15 cellular contexts compared by ENCODE assay signal in the genomic region with DNA sequence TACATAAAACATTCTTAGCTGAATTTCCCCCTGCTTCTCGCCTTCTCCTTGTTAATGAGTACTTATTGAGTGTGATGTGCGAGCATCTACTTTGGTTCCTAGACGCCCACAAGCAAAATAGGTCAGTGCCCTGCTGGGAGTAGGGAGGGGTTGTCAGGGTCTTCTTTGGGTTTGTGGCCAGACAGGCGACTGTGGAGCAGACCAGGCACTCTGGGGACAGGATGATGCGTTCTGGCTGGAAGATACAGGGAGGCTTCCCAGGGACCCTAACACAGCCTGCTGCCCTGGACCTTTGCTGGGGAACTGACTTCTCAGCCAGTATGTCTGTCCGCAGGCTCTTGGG.
DNase-seq lines count a peak whose midpoint lies in the region; ATAC-seq and TF ChIP-seq lines count a peak whose summit lies in the region.
"Had no signal": no experiment of that assay in that cellular context is flagged by ENCODE, and none has a peak within 500 bp of the region (broad histone marks: within the 10 kb centered on the region; RNA-seq: fewer than 3 reads in every experiment).

No MANE protein-coding gene starts in this region.

- H3K9me3 ChIP-seq in DND-41 (ENCODE audit: insufficient read depth, low read length, severe bottlenecking) (no peaks in the 10 kb centered on the region), SK-N-MC (ENCODE audit: low read depth, low read length) (no peaks in the 10 kb centered on the region), gastrocnemius medialis (no peaks in the 10 kb centered on the region), PC-9 (ENCODE audit: insufficient read depth, low read depth) (no peaks in the 10 kb centered on the region)

- H3K79me2 ChIP-seq in DND-41 (ENCODE audit: insufficient read depth, low read length) (peaks cover 66% of the 10 kb centered on the region), PC-9 (ENCODE audit: low read depth) (no peaks in the 10 kb centered on the region)

- H2AFZ ChIP-seq in DND-41 (ENCODE audit: low read depth, low read length) (peak overlapping the region; percentile 62; the same call in 1 of the 2 replicates), PC-9 (no peak overlapping the region)

- no peaks in the 10 kb centered on the region for H3K9me3 Mint-ChIP-seq in immature natural killer cell
- no peaks in the 10 kb centered on the region for H3K9me3 Mint-ChIP-seq in activated naive CD4-positive, alpha-beta T cell treated with anti-CD3 and anti-CD28 coated beads for 36 hours
- H3K9me3 Mint-ChIP-seq: activated naive CD8-positive, alpha-beta T cell treated with anti-CD3 and anti-CD28 coated beads, Interleukin-2, amount 50 U/mL, for 24 hours; activated T-cell treated with anti-CD3 and anti-CD28 coated beads, Interleukin-2, amount 50 U/mL, for 4 hours had no signal

- H4K20me1 ChIP-seq in DND-41 (ENCODE audit: insufficient read depth, low read length) (peaks cover 15% of the 10 kb centered on the region; the same call in 1 of the 2 replicates), PC-9 (ENCODE audit: insufficient read depth) (no peaks in the 10 kb centered on the region)

- no peak for ATAC-seq in DND-41 (ENCODE audit: insufficient read depth, low read depth)
- no peak for ATAC-seq in gastrocnemius medialis
- ATAC-seq: activated naive CD8-positive, alpha-beta T cell treated with anti-CD3 and anti-CD28 coated beads, Interleukin-2, amount 50 U/mL, for 24 hours; activated T-cell treated with anti-CD3 and anti-CD28 coated beads, Interleukin-2, amount 50 U/mL, for 4 hours had no signal

- H3K4me1 ChIP-seq in DND-41 (ENCODE audit: insufficient read depth, low read length) (peaks cover 30% of the 10 kb centered on the region), gastrocnemius medialis (peaks cover 17 to 19% of the 10 kb centered on the region in 2 donors), PC-9 (replicated peaks; ENCODE audit: insufficient read depth) (peaks cover 6% of the 10 kb centered on the region)

- DNase-seq in DND-41 (no peak), SK-N-MC (ENCODE audit: low read depth, low spot score) (no peak), immature natural killer cell (peak in 1 of 3 donors; percentile 3), gastrocnemius medialis (no peak), iPS-NIHi11 (ENCODE audit: low spot score) (no peak), PC-9 (no peak)
- DNase-seq in NK-92 treated with Interleukin-12 subunit alpha and Interleukin-12 subunit beta, amount 100 ng/mL, for 24 hours (lab: John Stamatoyannopoulos, UW) = no peak
- DNase-seq in activated naive CD4-positive, alpha-beta T cell treated with anti-CD3 and anti-CD28 coated beads for 36 hours = no peak
- DNase-seq: activated CD4-positive, alpha-beta T cell treated with anti-CD3 and anti-CD28 coated beads for 48 hours; activated naive CD8-positive, alpha-beta T cell treated with anti-CD3 and anti-CD28 coated beads, Interleukin-2, amount 50 U/mL, for 24 hours; activated T-cell treated with anti-CD3 and anti-CD28 coated beads, Interleukin-2, amount 50 U/mL, for 4 hours; cortex of kidney; NCI-H187; RPMI8226; T-helper 9 cell had no signal

- H3K9me2 ChIP-seq in PC-9 (ENCODE audit: insufficient read depth) = no peaks in the 10 kb centered on the region

- no peak for TF ChIP-seq POLR2A in gastrocnemius medialis (IDR thresholded peaks at IDR 0.05)

- H3K27ac Mint-ChIP-seq in immature natural killer cell = peak overlapping the region in 1 of 6 donors; percentile 56
- no peak overlapping the region for H3K27ac Mint-ChIP-seq in activated naive CD4-positive, alpha-beta T cell treated with anti-CD3 and anti-CD28 coated beads for 36 hours
- H3K27ac Mint-ChIP-seq: activated naive CD8-positive, alpha-beta T cell treated with anti-CD3 and anti-CD28 coated beads, Interleukin-2, amount 50 U/mL, for 24 hours had no signal

- CTCF ChIA-PET in activated naive CD4-positive, alpha-beta T cell treated with anti-CD3 and anti-CD28 coated beads for 36 hours (lab: Charles Lee) = no interaction called here
- CTCF ChIA-PET in PC-9 (lab: Charles Lee) = no interaction called here

- no peaks in the 10 kb centered on the region; the same call in 1 of the 2 replicates for H3F3A ChIP-seq in PC-9 (ENCODE audit: insufficient read depth, low read depth)

- H3K27me3 Mint-ChIP-seq in immature natural killer cell (ENCODE audit: low read depth in 3 of 3) = peaks cover 1 to 5% (median 1%) of the 10 kb centered on the region in 3 donors
- no peaks in the 10 kb centered on the region for H3K27me3 Mint-ChIP-seq in activated naive CD4-positive, alpha-beta T cell treated with anti-CD3 and anti-CD28 coated beads for 36 hours (ENCODE audit: low read depth)
- H3K27me3 Mint-ChIP-seq: activated naive CD8-positive, alpha-beta T cell treated with anti-CD3 and anti-CD28 coated beads, Interleukin-2, amount 50 U/mL, for 24 hours had no signal

- H3K4me3 Mint-ChIP-seq in immature natural killer cell = peak overlapping the region; percentile 52 to 74 (median 65)
- no peak overlapping the region for H3K4me3 Mint-ChIP-seq in activated naive CD4-positive, alpha-beta T cell treated with anti-CD3 and anti-CD28 coated beads for 36 hours
- H3K4me3 Mint-ChIP-seq: activated naive CD8-positive, alpha-beta T cell treated with anti-CD3 and anti-CD28 coated beads, Interleukin-2, amount 50 U/mL, for 24 hours; activated T-cell treated with anti-CD3 and anti-CD28 coated beads, Interleukin-2, amount 50 U/mL, for 4 hours had no signal

- peaks cover 28 to 37% of the 10 kb centered on the region in 2 donors for H3K4me1 Mint-ChIP-seq in immature natural killer cell
- peaks cover 9% of the 10 kb centered on the region for H3K4me1 Mint-ChIP-seq in activated naive CD4-positive, alpha-beta T cell treated with anti-CD3 and anti-CD28 coated beads for 36 hours (ENCODE audit: low read depth)

- H3K4me2 ChIP-seq in DND-41 (ENCODE audit: insufficient read depth, low read length) = peak overlapping the region; percentile 63
- H3K4me2 ChIP-seq in PC-9 = no peak overlapping the region

- H3K4me3 ChIP-seq in DND-41 (ENCODE audit: low read depth in 1 of 2, low read length in 2 of 2) (peak overlapping the region in 1 of 2 experiments; percentile 48; a peak in 1 of 4 replicates), SK-N-MC (peak overlapping the region; percentile 58; the same call in 1 of the 2 replicates), gastrocnemius medialis (peak overlapping the region in 2 of 4 donors; percentile 43 to 48), PC-9 (no peak overlapping the region)

- H3K27ac ChIP-seq in DND-41 (ENCODE audit: low read length) = peak overlapping the region; percentile 77
- no peak overlapping the region for H3K27ac ChIP-seq in SK-N-MC
- peak overlapping the region; percentile 16 to 34 (median 28) for H3K27ac ChIP-seq in gastrocnemius medialis
- H3K27ac ChIP-seq in PC-9 = no peak overlapping the region

- BruUV-seq in PC-9 (replicated peaks; lab: Mats Ljungman, UMichigan) = no TSS peak

- intact Hi-C loops in gastrocnemius medialis (cut with DNase I; ENCODE audit: low total_unique reads) = loop anchor here (10.0 kb wide), 2 partner anchors 50 to 190 kb away; no protein-coding TSS in a partner anchor
- intact Hi-C loops in activated naive CD4-positive, alpha-beta T cell treated with anti-CD3 and anti-CD28 coated beads for 36 hours (cut with micrococcal nuclease) = no loop called here
- intact Hi-C loops in PC-9 (cut with micrococcal nuclease; ENCODE audit: unreplicated experiment) = no loop called here

- no peak for TF ChIP-seq CTCF in DND-41 (IDR thresholded peaks at IDR 0.05; ENCODE audit: borderline replicate concordance, extremely low read depth, low read length, poor library complexity, severe bottlenecking)
- no peak for TF ChIP-seq CTCF in gastrocnemius medialis (IDR thresholded peaks at IDR 0.05 in 4 of 5, conservative IDR thresholded peaks at IDR 0.05 in 1 of 5)
- TF ChIP-seq CTCF in PC-9 (conservative IDR thresholded peaks at IDR 0.05) = no peak

- H3K27me3 ChIP-seq in DND-41 (ENCODE audit: insufficient read depth, low read length, poor library complexity) = no peaks in the 10 kb centered on the region
- no peaks in the 10 kb centered on the region for H3K27me3 ChIP-seq in gastrocnemius medialis
- no peaks in the 10 kb centered on the region for H3K27me3 ChIP-seq in PC-9 (ENCODE audit: insufficient read depth, low read depth)

- peaks cover 24% of the 10 kb centered on the region for H3K36me3 ChIP-seq in DND-41 (ENCODE audit: insufficient read depth, low read length)
- H3K36me3 ChIP-seq in SK-N-MC (ENCODE audit: insufficient read depth, low read length) = no peaks in the 10 kb centered on the region
- no peaks in the 10 kb centered on the region for H3K36me3 ChIP-seq in gastrocnemius medialis
- no peaks in the 10 kb centered on the region for H3K36me3 ChIP-seq in PC-9 (ENCODE audit: low read depth)

- in situ Hi-C loops in gastrocnemius medialis (cut with MboI; ENCODE audit: low sequenced_read_pairs in 4 of 4) = no loop called here

- peaks cover 0 to 4% (median 0%) of the 10 kb centered on the region in 3 donors for H3K36me3 Mint-ChIP-seq in immature natural killer cell
- no peaks in the 10 kb centered on the region for H3K36me3 Mint-ChIP-seq in activated naive CD4-positive, alpha-beta T cell treated with anti-CD3 and anti-CD28 coated beads for 36 hours (ENCODE audit: low read depth)

- H3K9ac ChIP-seq in DND-41 (ENCODE audit: low read depth, low read length) (peak overlapping the region; percentile 44), SK-N-MC (ENCODE audit: insufficient read length) (no peak overlapping the region)

- POLR2A ChIA-PET in PC-9 (lab: Charles Lee; ENCODE audit: unreplicated experiment) = no interaction called here

Comparison
In these comparisons a context has a peak if more than half of its experiments do, and no peak if none do; other contexts are left out.
1. H3K27ac ChIP-seq: peak in DND-41 (single experiment) and gastrocnemius medialis (4 of 4); none in SK-N-MC (single experiment) and PC-9 (single experiment).